Comparison of ENCODE assay signal across 8 cellular contexts in the genomic region with DNA sequence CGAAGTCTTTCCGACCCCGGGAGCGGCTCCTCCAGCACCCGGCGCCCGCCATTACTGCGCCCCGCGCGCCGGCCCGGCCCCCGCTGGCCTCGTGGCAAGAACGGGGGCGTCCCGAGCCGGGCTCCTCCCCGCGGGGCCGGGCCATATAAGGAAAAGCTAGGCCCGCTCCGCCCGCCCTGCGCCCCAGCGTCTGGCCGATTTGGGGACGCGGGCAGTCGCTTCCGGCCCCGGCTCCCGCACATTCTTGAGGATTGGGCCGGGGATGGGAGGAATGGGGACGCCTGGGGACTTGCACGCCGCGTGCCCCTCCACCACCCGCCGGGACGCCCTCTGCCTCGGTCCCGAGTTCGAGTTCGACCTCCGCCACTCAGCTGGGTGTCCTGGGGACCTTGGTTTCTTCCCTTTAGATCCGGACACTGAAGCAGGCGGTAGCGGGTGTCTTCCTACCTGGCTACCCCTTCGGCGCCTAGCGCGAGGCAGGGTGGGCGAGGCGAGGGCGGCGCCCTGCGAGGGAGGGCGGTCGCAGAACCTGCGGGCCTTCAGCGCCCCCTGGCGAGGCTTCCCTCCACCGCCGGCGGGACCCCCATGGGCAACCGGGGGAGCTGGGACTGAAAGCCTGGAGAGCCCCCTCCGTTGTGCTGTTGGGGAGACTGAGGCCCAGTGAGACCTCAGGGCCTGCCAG. TPM values are rescaled to one million over a fixed set of nuclear protein-coding genes. Genes with fewer than 3 reads are reported as not detected.
DNase-seq lines count a peak whose midpoint lies in the region; ATAC-seq and TF ChIP-seq lines count a peak whose summit lies in the region.

No MANE protein-coding gene starts in this region.

- H3K36me3 ChIP-seq in NT2/D1 (ENCODE audit: insufficient read depth, insufficient read length, low read length) (peaks cover 55% of the 10 kb centered on the region), muscle layer of duodenum (ENCODE audit: control insufficient read depth in 1 of 2, insufficient read depth in 2 of 2, low read length in 2 of 2) (peaks cover 24 to 28% of the 10 kb centered on the region in 2 donors)

- POLR2A ChIA-PET in HEK293T (lab: Yijun Ruan, JAX): interaction anchor here (0.8 kb wide), 1 partner anchor 116 kb away, joined by 3 read pairs; the partner anchor contains the start of gene TUG1

- H3K4me3 Mint-ChIP-seq in activated T-cell treated with anti-CD3 and anti-CD28 coated beads, Interleukin-2, amount 50 U/mL, for 24 hours: peak overlapping the region; percentile 91

- H3K27me3 Mint-ChIP-seq in activated T-cell treated with anti-CD3 and anti-CD28 coated beads, Interleukin-2, amount 50 U/mL, for 24 hours: no peaks in the 10 kb centered on the region

- peak; percentile 88 for TF ChIP-seq CTCF in GM12873 (IDR thresholded peaks at IDR 0.05; ENCODE audit: insufficient read depth, low read depth, low read length, missing control alignments)

- peak overlapping the region; percentile 97 for H3K9ac ChIP-seq in NT2/D1 (ENCODE audit: insufficient read length, low read depth)

- DNase-seq in NT2/D1 (ENCODE audit: low read depth, low spot score) (peak; percentile 65), HEK293T (ENCODE audit: extremely low spot score) (no peak)
- peak; percentile 92 for DNase-seq in activated T-cell treated with anti-CD3 and anti-CD28 coated beads, Interleukin-2, amount 50 U/mL, for 24 hours
- peak; percentile 72 to 83 for DNase-seq in stimulated activated CD8-positive, alpha-beta memory T cell treated with anti-CD3 and anti-CD28 coated beads, Interleukin-7, amount 100 ng/mL, for 48 hours (ENCODE audit: extremely low read depth in 1 of 2, low read depth in 1 of 2)

- no peaks in the 10 kb centered on the region for H3K27me3 ChIP-seq in NT2/D1 (ENCODE audit: insufficient read depth, insufficient read length)
- H3K27me3 ChIP-seq in muscle layer of duodenum (ENCODE audit: low read depth, low read length): no peaks in the 10 kb centered on the region

- H3K4me1 ChIP-seq in NT2/D1 (ENCODE audit: insufficient read depth, insufficient read length) (peaks cover 23% of the 10 kb centered on the region), muscle layer of duodenum (ENCODE audit: control insufficient read depth in 1 of 2, insufficient read depth in 2 of 2, low read length in 2 of 2) (peaks cover 29 to 73% of the 10 kb centered on the region in 2 donors)

- CTCF ChIA-PET in HEK293T (lab: Yijun Ruan, JAX): interaction anchor here (1.6 kb wide), 1 partner anchor 27 kb away, joined by 3 read pairs; no protein-coding TSS in a partner anchor

- H3K4me3 ChIP-seq in NT2/D1 (ENCODE audit: insufficient read length, low read depth) (peak overlapping the region; percentile 81), muscle layer of duodenum (ENCODE audit: low read depth in 1 of 2, low read length in 2 of 2) (peak overlapping the region; percentile 76 to 98)

- peak overlapping the region; percentile 97 for H3K27ac ChIP-seq in muscle layer of duodenum (ENCODE audit: low read length)

- no peaks in the 10 kb centered on the region for H3K9me3 Mint-ChIP-seq in activated T-cell treated with anti-CD3 and anti-CD28 coated beads, Interleukin-2, amount 50 U/mL, for 24 hours

- peaks cover 9% of the 10 kb centered on the region for H3K36me3 Mint-ChIP-seq in activated T-cell treated with anti-CD3 and anti-CD28 coated beads, Interleukin-2, amount 50 U/mL, for 24 hours (ENCODE audit: low read depth)

- H3K4me1 Mint-ChIP-seq in activated T-cell treated with anti-CD3 and anti-CD28 coated beads, Interleukin-2, amount 50 U/mL, for 24 hours (ENCODE audit: low read depth): peaks cover 41% of the 10 kb centered on the region

- H3K9me3 ChIP-seq in NT2/D1 (ENCODE audit: insufficient read depth, low read length) (no peaks in the 10 kb centered on the region), muscle layer of duodenum (ENCODE audit: control insufficient read depth in 1 of 2, low read length in 2 of 2) (no peaks in the 10 kb centered on the region)

- ATAC-seq in HG02759 (IDR thresholded peaks at IDR 0.05; ENCODE audit: unreplicated experiment) (peak; percentile 71), esophagus mucosa (peak; percentile 69)

- peak overlapping the region; percentile 96 for H3K27ac Mint-ChIP-seq in activated T-cell treated with anti-CD3 and anti-CD28 coated beads, Interleukin-2, amount 50 U/mL, for 24 hours

TF ChIP-seq in HEK293T, 16 proteins besides CTCF, POLR2A, EP300 and RAD21:
- no peak for TF ChIP-seq ELF4 (IDR thresholded peaks at IDR 0.05)
- no peak for TF ChIP-seq ARNT (IDR thresholded peaks at IDR 0.05)
- TF ChIP-seq, protein P1, sequence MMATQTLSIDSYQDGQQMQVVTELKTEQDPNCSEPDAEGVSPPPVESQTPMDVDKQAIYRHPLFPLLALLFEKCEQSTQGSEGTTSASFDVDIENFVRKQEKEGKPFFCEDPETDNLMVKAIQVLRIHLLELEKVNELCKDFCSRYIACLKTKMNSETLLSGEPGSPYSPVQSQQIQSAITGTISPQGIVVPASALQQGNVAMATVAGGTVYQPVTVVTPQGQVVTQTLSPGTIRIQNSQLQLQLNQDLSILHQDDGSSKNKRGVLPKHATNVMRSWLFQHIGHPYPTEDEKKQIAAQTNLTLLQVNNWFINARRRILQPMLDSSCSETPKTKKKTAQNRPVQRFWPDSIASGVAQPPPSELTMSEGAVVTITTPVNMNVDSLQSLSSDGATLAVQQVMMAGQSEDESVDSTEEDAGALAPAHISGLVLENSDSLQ (IDR thresholded peaks at IDR 0.05): no peak
- no peak for TF ChIP-seq SUZ12 (IDR thresholded peaks at IDR 0.05)
- TF ChIP-seq FOXA1 (IDR thresholded peaks at IDR 0.05): no peak

RNA-seq across cellular contexts. Expression of gene SMTN, which starts 3.8 kb away (rescaled TPM):
- total RNA-seq in esophagus mucosa: 21.1 TPM

RNA-seq across cellular contexts. Expression of gene SELENOM, which starts 22.4 kb away (rescaled TPM):
- total RNA-seq in esophagus mucosa: 13.7 TPM

RNA-seq across cellular contexts. Expression of gene INPP5J, which starts 37.8 kb away (rescaled TPM):
- total RNA-seq in esophagus mucosa: 1.5 TPM

RNA-seq across cellular contexts. Expression of gene PLA2G3, which starts 55.4 kb away (rescaled TPM):
- total RNA-seq in esophagus mucosa: 19.4 TPM
